ENCODE assay signal across 8 cellular contexts in genomic region chr3:149970716-149971402, GRCh38. TPM values are rescaled to one million over a fixed set of nuclear protein-coding genes. Genes with fewer than 3 reads are reported as not detected.
DNase-seq lines count a peak whose midpoint lies in the region; ATAC-seq, FAIRE-seq and TF ChIP-seq lines count a peak whose summit lies in the region.

PFN2 (minus strand) TSS chr3:149970895; CDS start chr3:149970856, 39 bp downstream.

- H3K36me3 ChIP-seq in keratinocyte (ENCODE audit: control insufficient read depth in 2 of 2, extremely low read depth in 1 of 2, insufficient read depth in 2 of 2, low read length in 2 of 2), result peaks cover 0 to 1% of the 10 kb centered on the region in 2 experiments

- H3K36me3 Mint-ChIP-seq in central memory CD8-positive, alpha-beta T cell (ENCODE audit: insufficient read depth), result peaks cover 6% of the 10 kb centered on the region

- H2AFZ ChIP-seq in keratinocyte (ENCODE audit: control insufficient read depth, low read length), result peak within 1 kb of the TSS; percentile 86

- peaks cover 17% of the 10 kb centered on the region for H3K4me1 ChIP-seq in keratinocyte (ENCODE audit: control insufficient read depth, extremely low read depth, insufficient read depth, low read length)

- H3K4me1 Mint-ChIP-seq in central memory CD8-positive, alpha-beta T cell, result peaks cover 19% of the 10 kb centered on the region

- H4K20me1 ChIP-seq in keratinocyte (ENCODE audit: control insufficient read depth, extremely low read depth, insufficient read depth, low read length), result no peaks in the 10 kb centered on the region

- H3K27ac ChIP-seq in keratinocyte (ENCODE audit: control insufficient read depth, insufficient read depth, low read length), result peak within 1 kb of the TSS; percentile 72

- H3K79me2 ChIP-seq in keratinocyte (ENCODE audit: control insufficient read depth, insufficient read depth, low read length), result peaks cover 42% of the 10 kb centered on the region

- peak; percentile 55 for ATAC-seq in HG02678 (IDR thresholded peaks at IDR 0.05; ENCODE audit: unreplicated experiment)
- peak; percentile 57 for ATAC-seq in central memory CD8-positive, alpha-beta T cell (replicated peaks; ENCODE audit: extremely low read depth, poor library complexity, severe bottlenecking)

- H3K27me3 Mint-ChIP-seq in central memory CD8-positive, alpha-beta T cell, result peaks cover 20% of the 10 kb centered on the region

- H3K4me3 Mint-ChIP-seq in central memory CD8-positive, alpha-beta T cell, result peak within 1 kb of the TSS; percentile 89

- no peaks in the 10 kb centered on the region for H3K9me1 ChIP-seq in keratinocyte (ENCODE audit: control insufficient read depth, extremely low read depth, insufficient read depth, low read length)

- dilution Hi-C loops in keratinocyte (cut with MboI; ENCODE audit: extremely low pct_ligation_motif_present, low sequenced_read_pairs), result no loop called here

- H3K9me3 ChIP-seq in keratinocyte (ENCODE audit: control insufficient read depth, low read depth, low read length), result no peaks in the 10 kb centered on the region

- H3K9me3 Mint-ChIP-seq in central memory CD8-positive, alpha-beta T cell, result no peaks in the 10 kb centered on the region

- peak within 1 kb of the TSS; percentile 94 for H3K4me3 ChIP-seq in GM12865 (ENCODE audit: low read depth, low read length)
- H3K4me3 ChIP-seq in keratinocyte (ENCODE audit: control insufficient read depth in 2 of 3, extremely low read depth in 1 of 3, insufficient read depth in 2 of 3, low read depth in 1 of 3, low read length in 3 of 3), result peak within 1 kb of the TSS; percentile 53 to 99 (median 81)

- no peak for TF ChIP-seq CTCF in GM12865 (IDR thresholded peaks at IDR 0.05; ENCODE audit: insufficient read depth, low read depth, low read length, missing control alignments)
- TF ChIP-seq CTCF in keratinocyte (optimal IDR thresholded peaks at IDR 0.05 in 1 of 3, IDR thresholded peaks at IDR 0.05 in 1 of 3, conservative IDR thresholded peaks at IDR 0.05 in 1 of 3; ENCODE audit: extremely low read depth in 1 of 3, insufficient read depth in 2 of 3, low read length in 3 of 3), result no peak

- peak within 1 kb of the TSS; percentile 69 for H3K9ac ChIP-seq in keratinocyte (ENCODE audit: control insufficient read depth, extremely low read depth, insufficient read depth, low read length)

- DNase-seq in GM12865 (ENCODE audit: low read depth), result peak; percentile 89
- peak; percentile 69 for DNase-seq in NCI-H2081 treated with DMSO at 0.1 percent for 48 hours (lab: John Stamatoyannopoulos, UW)
- DNase-seq in activated CD4-positive, CD25-positive, alpha-beta regulatory T cell (lab: John Stamatoyannopoulos, UW), result peak; percentile 9 to 35 (median 16)
- peak; percentile 35 to 40 for DNase-seq in central memory CD8-positive, alpha-beta T cell (ENCODE audit: low spot score in 2 of 2)
- no peak for DNase-seq in keratinocyte (ENCODE audit: low read depth, low spot score)
- DNase-seq in stimulated activated CD4-positive, alpha-beta T cell treated with anti-CD3 and anti-CD28 coated beads, Interleukin-12 subunit alpha, Interleukin-12 subunit beta, amount 100 ng/mL, for 24 hours (ENCODE audit: low read depth in 2 of 2), result peak; percentile 15 to 28
- no peak for DNase-seq in superior temporal gyrus (ENCODE audit: extremely low spot score)

- H3K4me2 ChIP-seq in keratinocyte (ENCODE audit: control insufficient read depth, extremely low read depth, insufficient read depth, low read depth, low read length), result peak within 1 kb of the TSS; percentile 95

- H3K27me3 ChIP-seq in keratinocyte (ENCODE audit: control insufficient read depth, extremely low read depth, insufficient read depth, low read length), result no peaks in the 10 kb centered on the region

- no peak for FAIRE-seq in keratinocyte (lab: Jason Lieb, UNC)

- H3K27ac Mint-ChIP-seq in central memory CD8-positive, alpha-beta T cell (ENCODE audit: low read depth), result peak within 1 kb of the TSS; percentile 75

RNA-seq across cellular contexts. Expression of gene PFN2, which starts in this region (rescaled TPM):
- 253 to 334 TPM (median 304 TPM) in 3 replicates for polyA plus RNA-seq in keratinocyte
- polyA plus RNA-seq in keratinocyte (2011; ENCODE audit: low read depth), result 62.2 TPM
- 320 and 522 TPM in 2 replicates for polyA plus RNA-seq in keratinocyte (2011; cell fraction: cytosol; rRNA removed)
- polyA plus RNA-seq in keratinocyte (2011; cell fraction: nucleus; rRNA removed), result 174 and 191 TPM in 2 replicates
- 74.3 and 130 TPM in 2 replicates for polyA plus RNA-seq in keratinocyte (2012; ENCODE audit: low replicate concordance)
- polyA minus RNA-seq in keratinocyte, result 37.6 to 179 TPM (median 170 TPM) in 3 replicates
- polyA minus RNA-seq in keratinocyte (2011; cell fraction: cytosol; rRNA and poly(A)+ RNA removed), result 157 TPM
- 31.0 and 53.1 TPM in 2 replicates for polyA minus RNA-seq in keratinocyte (2011; cell fraction: nucleus; rRNA and poly(A)+ RNA removed)

Comparison
In these comparisons a context has a peak if more than half of its experiments do, and no peak if none do; other contexts are left out.
1. DNase-seq: peak in GM12865 (single experiment), NCI-H2081 treated with DMSO at 0.1 percent for 48 hours (single experiment), activated CD4-positive, CD25-positive, alpha-beta regulatory T cell (4 of 4), central memory CD8-positive, alpha-beta T cell (2 of 2) and stimulated activated CD4-positive, alpha-beta T cell treated with anti-CD3 and anti-CD28 coated beads, Interleukin-12 subunit alpha, Interleukin-12 subunit beta, amount 100 ng/mL, for 24 hours (2 of 2); none in keratinocyte (single experiment) and superior temporal gyrus (single experiment).